9 cellular contexts compared by ENCODE assay signal in the genomic region with DNA sequence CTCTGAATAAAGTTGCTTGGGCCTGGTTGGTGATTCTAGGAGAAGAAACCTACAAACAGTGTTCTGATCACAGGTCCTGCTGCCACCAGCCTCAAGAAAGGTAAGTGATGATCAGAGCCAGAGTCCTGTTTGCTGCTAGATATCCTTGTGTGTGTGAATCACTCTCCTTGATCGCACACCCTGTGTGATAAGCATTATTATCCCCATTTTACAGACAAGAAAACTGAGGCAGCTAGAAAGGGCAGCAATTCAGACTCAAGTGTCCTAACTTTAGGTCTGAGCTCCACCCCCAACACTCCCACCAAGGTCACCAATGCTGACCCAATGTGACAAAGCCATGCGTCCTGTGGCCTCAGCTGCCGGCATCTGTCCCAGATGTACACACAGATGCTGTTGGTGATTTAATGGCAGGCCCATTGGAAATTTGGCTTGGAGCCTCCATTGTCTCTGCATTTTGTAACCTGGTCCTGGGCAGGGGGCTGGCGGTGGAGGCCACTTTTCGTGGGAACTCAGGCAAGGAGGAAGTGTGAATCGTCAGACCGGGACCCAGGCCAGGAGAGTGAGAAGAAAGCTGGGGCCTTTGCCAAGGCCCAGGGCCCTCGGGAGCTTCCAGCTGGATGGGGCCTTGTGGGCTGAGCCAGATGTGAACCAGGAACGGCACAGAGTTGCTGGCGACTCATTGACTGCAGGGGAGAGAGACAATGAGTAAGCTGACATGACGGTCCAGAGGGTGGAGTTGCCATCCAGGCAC. TPM values are rescaled to one million over a fixed set of nuclear protein-coding genes. Genes with fewer than 3 reads are reported as not detected.
DNase-seq lines count a peak whose midpoint lies in the region; ATAC-seq, FAIRE-seq and TF ChIP-seq lines count a peak whose summit lies in the region.
"Had no signal": no experiment of that assay in that cellular context is flagged by ENCODE, and none has a peak within 500 bp of the region (broad histone marks: within the 10 kb centered on the region; RNA-seq: fewer than 3 reads in every experiment).

No MANE protein-coding gene starts in this region.

- H3K4me1 Mint-ChIP-seq in WTC11, result no peaks in the 10 kb centered on the region
- H3K4me1 Mint-ChIP-seq: activated naive CD8-positive, alpha-beta T cell treated with anti-CD3 and anti-CD28 coated beads, Interleukin-2, amount 10 ng/mL, durations not matched to agents 7 days and 5 days had no signal

- H3K36me3 Mint-ChIP-seq in WTC11, result no peaks in the 10 kb centered on the region
- H3K36me3 Mint-ChIP-seq: activated naive CD8-positive, alpha-beta T cell treated with anti-CD3 and anti-CD28 coated beads, Interleukin-2, amount 10 ng/mL, durations not matched to agents 7 days and 5 days had no signal

- CTCF ChIA-PET in WTC11 (lab: Charles Lee), result interaction anchor here (0.9 to 1.1 kb wide), 3 partner anchors 9 to 21 kb away, joined by 3 to 6 read pairs (median 4); no protein-coding TSS in a partner anchor

- FAIRE-seq in frontal cortex (lab: Jason Lieb, UNC), result no peak

- no peak overlapping the region for H3K27ac Mint-ChIP-seq in WTC11
- H3K27ac Mint-ChIP-seq: activated naive CD8-positive, alpha-beta T cell treated with anti-CD3 and anti-CD28 coated beads, Interleukin-2, amount 10 ng/mL, durations not matched to agents 7 days and 5 days had no signal

- peak; percentile 91 for ATAC-seq in SK-N-SH treated with all-trans-retinoic acid at 6 μM for 48 hours
- no peak for ATAC-seq in GM18517 (IDR thresholded peaks at IDR 0.05; ENCODE audit: unreplicated experiment)
- no peak for ATAC-seq in WTC11
- ATAC-seq in HG02852 (IDR thresholded peaks at IDR 0.05; ENCODE audit: unreplicated experiment), result no peak

- H3K27me3 Mint-ChIP-seq in WTC11 (ENCODE audit: low read depth), result peaks cover 5% of the 10 kb centered on the region

- peak; percentile 57 for DNase-seq in Caki2 (ENCODE audit: low read depth)
- peak; percentile 36 to 70 for DNase-seq in frontal cortex (ENCODE audit: low spot score in 2 of 2)
- DNase-seq in pons (ENCODE audit: low spot score), result peak; percentile 74
- DNase-seq in activated effector memory CD4-positive, alpha-beta T cell treated with Interleukin-2 at 50 U/mL for 16 hours, result no peak
- DNase-seq in WTC11 (ENCODE audit: low spot score), result no peak
- DNase-seq: activated naive CD8-positive, alpha-beta T cell treated with anti-CD3 and anti-CD28 coated beads, Interleukin-2, amount 10 ng/mL, durations not matched to agents 7 days and 5 days had no signal

- no peaks in the 10 kb centered on the region for H3K9me3 Mint-ChIP-seq in WTC11
- H3K9me3 Mint-ChIP-seq: activated naive CD8-positive, alpha-beta T cell treated with anti-CD3 and anti-CD28 coated beads, Interleukin-2, amount 10 ng/mL, durations not matched to agents 7 days and 5 days had no signal

- in situ Hi-C loops in Caki2 (cut with HindIII; ENCODE audit: low pct_unique_long_range_greater_than_20kb, low sequenced_read_pairs), result no loop called here

- no peak overlapping the region for H3K4me3 Mint-ChIP-seq in WTC11
- H3K4me3 Mint-ChIP-seq: activated naive CD8-positive, alpha-beta T cell treated with anti-CD3 and anti-CD28 coated beads, Interleukin-2, amount 10 ng/mL, durations not matched to agents 7 days and 5 days had no signal

- POLR2A ChIA-PET in WTC11 (lab: Charles Lee), result no interaction called here

- TF ChIP-seq CTCF in WTC11 (IDR thresholded peaks at IDR 0.05), result no peak

TF ChIP-seq in SK-N-SH treated with all-trans-retinoic acid at 6 μM for 48 hours, 23 proteins besides CTCF, POLR2A, EP300 and RAD21:
- TF ChIP-seq, protein P1, sequence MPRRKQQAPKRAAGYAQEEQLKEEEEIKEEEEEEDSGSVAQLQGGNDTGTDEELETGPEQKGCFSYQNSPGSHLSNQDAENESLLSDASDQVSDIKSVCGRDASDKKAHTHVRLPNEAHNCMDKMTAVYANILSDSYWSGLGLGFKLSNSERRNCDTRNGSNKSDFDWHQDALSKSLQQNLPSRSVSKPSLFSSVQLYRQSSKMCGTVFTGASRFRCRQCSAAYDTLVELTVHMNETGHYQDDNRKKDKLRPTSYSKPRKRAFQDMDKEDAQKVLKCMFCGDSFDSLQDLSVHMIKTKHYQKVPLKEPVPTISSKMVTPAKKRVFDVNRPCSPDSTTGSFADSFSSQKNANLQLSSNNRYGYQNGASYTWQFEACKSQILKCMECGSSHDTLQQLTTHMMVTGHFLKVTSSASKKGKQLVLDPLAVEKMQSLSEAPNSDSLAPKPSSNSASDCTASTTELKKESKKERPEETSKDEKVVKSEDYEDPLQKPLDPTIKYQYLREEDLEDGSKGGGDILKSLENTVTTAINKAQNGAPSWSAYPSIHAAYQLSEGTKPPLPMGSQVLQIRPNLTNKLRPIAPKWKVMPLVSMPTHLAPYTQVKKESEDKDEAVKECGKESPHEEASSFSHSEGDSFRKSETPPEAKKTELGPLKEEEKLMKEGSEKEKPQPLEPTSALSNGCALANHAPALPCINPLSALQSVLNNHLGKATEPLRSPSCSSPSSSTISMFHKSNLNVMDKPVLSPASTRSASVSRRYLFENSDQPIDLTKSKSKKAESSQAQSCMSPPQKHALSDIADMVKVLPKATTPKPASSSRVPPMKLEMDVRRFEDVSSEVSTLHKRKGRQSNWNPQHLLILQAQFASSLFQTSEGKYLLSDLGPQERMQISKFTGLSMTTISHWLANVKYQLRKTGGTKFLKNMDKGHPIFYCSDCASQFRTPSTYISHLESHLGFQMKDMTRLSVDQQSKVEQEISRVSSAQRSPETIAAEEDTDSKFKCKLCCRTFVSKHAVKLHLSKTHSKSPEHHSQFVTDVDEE (CRISPR knock-in tag; IDR thresholded peaks at IDR 0.05), result 0 out of 2 replicates have a peak, but pooled peaks have one; percentile 45
- peak; percentile 75; the same call in 1 of the 2 replicates for TF ChIP-seq TCF4 (CRISPR knock-in tag; IDR thresholded peaks at IDR 0.05; ENCODE audit: borderline replicate concordance)
- TF ChIP-seq ZNF70 (CRISPR knock-in tag; IDR thresholded peaks at IDR 0.05), result peak; percentile 95
- TF ChIP-seq, protein P2, sequence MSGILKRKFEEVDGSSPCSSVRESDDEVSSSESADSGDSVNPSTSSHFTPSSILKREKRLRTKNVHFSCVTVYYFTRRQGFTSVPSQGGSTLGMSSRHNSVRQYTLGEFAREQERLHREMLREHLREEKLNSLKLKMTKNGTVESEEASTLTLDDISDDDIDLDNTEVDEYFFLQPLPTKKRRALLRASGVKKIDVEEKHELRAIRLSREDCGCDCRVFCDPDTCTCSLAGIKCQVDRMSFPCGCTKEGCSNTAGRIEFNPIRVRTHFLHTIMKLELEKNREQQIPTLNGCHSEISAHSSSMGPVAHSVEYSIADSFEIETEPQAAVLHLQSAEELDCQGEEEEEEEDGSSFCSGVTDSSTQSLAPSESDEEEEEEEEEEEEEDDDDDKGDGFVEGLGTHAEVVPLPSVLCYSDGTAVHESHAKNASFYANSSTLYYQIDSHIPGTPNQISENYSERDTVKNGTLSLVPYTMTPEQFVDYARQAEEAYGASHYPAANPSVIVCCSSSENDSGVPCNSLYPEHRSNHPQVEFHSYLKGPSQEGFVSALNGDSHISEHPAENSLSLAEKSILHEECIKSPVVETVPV (CRISPR knock-in tag; IDR thresholded peaks at IDR 0.05), result no peak
TF ChIP-seq in SK-N-SH treated with all-trans-retinoic acid at 6 μM for 48 hours: peak in this region for 3.

TF ChIP-seq in WTC11, 78 proteins besides CTCF, POLR2A, EP300 and RAD21 (continues in another document):
- TF ChIP-seq ZNF263 (CRISPR knock-in tag; IDR thresholded peaks at IDR 0.05; ENCODE audit: low read depth) (no peak), ATF1 (CRISPR knock-in tag; IDR thresholded peaks at IDR 0.05) (no peak), ETV6 (CRISPR knock-in tag; IDR thresholded peaks at IDR 0.05) (no peak)
- TF ChIP-seq, protein P3, sequence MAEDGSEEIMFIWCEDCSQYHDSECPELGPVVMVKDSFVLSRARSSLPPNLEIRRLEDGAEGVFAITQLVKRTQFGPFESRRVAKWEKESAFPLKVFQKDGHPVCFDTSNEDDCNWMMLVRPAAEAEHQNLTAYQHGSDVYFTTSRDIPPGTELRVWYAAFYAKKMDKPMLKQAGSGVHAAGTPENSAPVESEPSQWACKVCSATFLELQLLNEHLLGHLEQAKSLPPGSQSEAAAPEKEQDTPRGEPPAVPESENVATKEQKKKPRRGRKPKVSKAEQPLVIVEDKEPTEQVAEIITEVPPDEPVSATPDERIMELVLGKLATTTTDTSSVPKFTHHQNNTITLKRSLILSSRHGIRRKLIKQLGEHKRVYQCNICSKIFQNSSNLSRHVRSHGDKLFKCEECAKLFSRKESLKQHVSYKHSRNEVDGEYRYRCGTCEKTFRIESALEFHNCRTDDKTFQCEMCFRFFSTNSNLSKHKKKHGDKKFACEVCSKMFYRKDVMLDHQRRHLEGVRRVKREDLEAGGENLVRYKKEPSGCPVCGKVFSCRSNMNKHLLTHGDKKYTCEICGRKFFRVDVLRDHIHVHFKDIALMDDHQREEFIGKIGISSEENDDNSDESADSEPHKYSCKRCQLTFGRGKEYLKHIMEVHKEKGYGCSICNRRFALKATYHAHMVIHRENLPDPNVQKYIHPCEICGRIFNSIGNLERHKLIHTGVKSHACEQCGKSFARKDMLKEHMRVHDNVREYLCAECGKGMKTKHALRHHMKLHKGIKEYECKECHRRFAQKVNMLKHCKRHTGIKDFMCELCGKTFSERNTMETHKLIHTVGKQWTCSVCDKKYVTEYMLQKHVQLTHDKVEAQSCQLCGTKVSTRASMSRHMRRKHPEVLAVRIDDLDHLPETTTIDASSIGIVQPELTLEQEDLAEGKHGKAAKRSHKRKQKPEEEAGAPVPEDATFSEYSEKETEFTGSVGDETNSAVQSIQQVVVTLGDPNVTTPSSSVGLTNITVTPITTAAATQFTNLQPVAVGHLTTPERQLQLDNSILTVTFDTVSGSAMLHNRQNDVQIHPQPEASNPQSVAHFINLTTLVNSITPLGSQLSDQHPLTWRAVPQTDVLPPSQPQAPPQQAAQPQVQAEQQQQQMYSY (CRISPR knock-in tag; IDR thresholded peaks at IDR 0.05), result no peak

RNA-seq across cellular contexts. Expression of a gene that starts 29.8 kb away (rescaled TPM):
- not detected in 2 replicates for total RNA-seq in Caki2 (2014; rRNA removed; shearing (Covaris generic); ENCODE audit: low replicate concordance)
- 2.4 TPM for total RNA-seq in frontal cortex
- not detected in 3 replicates for total RNA-seq in WTC11 (2021)
- total RNA-seq: activated naive CD8-positive, alpha-beta T cell treated with anti-CD3 and anti-CD28 coated beads, Interleukin-2, amount 10 ng/mL, durations not matched to agents 7 days and 5 days had no signal

Comparison
In these comparisons a context has a peak if more than half of its experiments do, and no peak if none do; other contexts are left out.
1. DNase-seq: peak in Caki2 (single experiment), frontal cortex (2 of 2) and pons (single experiment); none in activated effector memory CD4-positive, alpha-beta T cell treated with Interleukin-2 at 50 U/mL for 16 hours (single experiment) and WTC11 (single experiment).